1 cellular context compared by ENCODE assay signal in the genomic region with DNA sequence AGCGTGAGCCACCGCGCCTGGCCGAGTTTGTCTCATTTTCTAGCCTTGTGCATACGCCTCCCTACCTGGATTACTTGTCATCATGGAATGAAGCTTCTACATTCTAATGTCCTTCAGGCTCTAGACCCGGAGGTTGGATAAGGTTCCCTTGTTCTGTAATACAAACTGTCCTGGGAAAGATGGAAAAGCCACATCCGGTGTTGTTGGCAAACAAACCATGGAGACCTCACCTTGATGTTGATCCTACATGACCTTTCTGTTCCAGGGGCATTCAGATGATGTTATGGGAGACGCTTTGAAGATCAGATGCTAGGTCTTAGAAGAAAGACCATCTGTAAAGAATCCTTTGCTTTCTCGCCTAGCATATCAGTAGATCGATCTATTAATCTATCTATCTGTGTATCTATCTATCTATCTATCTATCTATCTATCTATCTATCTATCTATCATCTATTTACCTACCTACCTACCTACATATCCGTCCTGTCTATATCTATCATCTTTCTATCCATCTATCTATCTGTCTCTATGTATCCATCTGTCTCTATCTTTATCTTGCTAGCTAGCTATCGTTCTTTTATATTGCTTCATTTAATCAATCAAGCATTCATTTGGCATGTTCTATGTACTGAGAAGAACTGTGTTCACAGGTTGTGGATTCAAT.
TF ChIP-seq lines count a peak whose summit lies in the region.

No MANE protein-coding gene starts in this region.

TF ChIP-seq in HepG2, 621 proteins besides CTCF, POLR2A, EP300 and RAD21 (continued from another document):
- TF ChIP-seq ZHX1 (CRISPR knock-in tag; IDR thresholded peaks at IDR 0.05; ENCODE audit: low read depth) (no peak), ZNF615 (CRISPR knock-in tag; IDR thresholded peaks at IDR 0.05; ENCODE audit: borderline replicate concordance) (no peak), PATZ1 (CRISPR knock-in tag; IDR thresholded peaks at IDR 0.05) (no peak), ZBTB34 (CRISPR knock-in tag; IDR thresholded peaks at IDR 0.05) (no peak), FOXP4 (CRISPR knock-in tag; IDR thresholded peaks at IDR 0.05) (peak; percentile 51), TBX3 (IDR thresholded peaks at IDR 0.05; ENCODE audit: borderline replicate concordance) (peak; percentile 53; the same call in 1 of the 2 replicates), ZNF644 (CRISPR knock-in tag; IDR thresholded peaks at IDR 0.05; ENCODE audit: low read depth) (0 out of 2 replicates have a peak, but pooled peaks have one; percentile 13), CCAR2 (optimal IDR thresholded peaks at IDR 0.05; ENCODE audit: low read depth, low read length) (no peak), EEA1 (CRISPR knock-in tag; IDR thresholded peaks at IDR 0.05; ENCODE audit: borderline replicate concordance) (no peak), FOXA3 (CRISPR knock-in tag; IDR thresholded peaks at IDR 0.05) (peak; percentile 85), BCL6 (CRISPR knock-in tag; IDR thresholded peaks at IDR 0.05) (peak; percentile 60; the same call in 1 of the 2 replicates), SETDB1 (CRISPR knock-in tag; IDR thresholded peaks at IDR 0.05; ENCODE audit: borderline replicate concordance) (no peak), GABPA (IDR thresholded peaks at IDR 0.05; ENCODE audit: low read depth, low read length) (no peak), GABPA (CRISPR knock-in tag; IDR thresholded peaks at IDR 0.05; ENCODE audit: low read depth) (peak; percentile 62), FOXA1 (IDR thresholded peaks at IDR 0.05) (no peak), FOXA1 (CRISPR knock-in tag; IDR thresholded peaks at IDR 0.05) (peak; percentile 62), PAXIP1 (CRISPR knock-in tag; conservative IDR thresholded peaks at IDR 0.05) (peak; percentile 49), ZNF678 (CRISPR knock-in tag; IDR thresholded peaks at IDR 0.05) (no peak), ATF7-NPFF (CRISPR knock-in tag; IDR thresholded peaks at IDR 0.05; ENCODE audit: low read depth) (no peak), AGO2 (optimal IDR thresholded peaks at IDR 0.05; ENCODE audit: low read depth, low read length) (no peak), SMARCE1 (IDR thresholded peaks at IDR 0.05; ENCODE audit: borderline replicate concordance) (no peak), JUND (CRISPR knock-in tag; IDR thresholded peaks at IDR 0.05) (no peak), RXRA (CRISPR knock-in tag; IDR thresholded peaks at IDR 0.05) (peak; percentile 25; the same call in 1 of the 2 replicates), ZMYM4 (CRISPR knock-in tag; IDR thresholded peaks at IDR 0.05) (0 out of 2 replicates have a peak, but pooled peaks have one; percentile 16), SNAPC2 (CRISPR knock-in tag; IDR thresholded peaks at IDR 0.05) (no peak)
- TF ChIP-seq, protein P1, sequence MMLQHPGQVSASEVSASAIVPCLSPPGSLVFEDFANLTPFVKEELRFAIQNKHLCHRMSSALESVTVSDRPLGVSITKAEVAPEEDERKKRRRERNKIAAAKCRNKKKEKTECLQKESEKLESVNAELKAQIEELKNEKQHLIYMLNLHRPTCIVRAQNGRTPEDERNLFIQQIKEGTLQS (CRISPR knock-in tag; IDR thresholded peaks at IDR 0.05) = no peak
- TF ChIP-seq, protein P2, sequence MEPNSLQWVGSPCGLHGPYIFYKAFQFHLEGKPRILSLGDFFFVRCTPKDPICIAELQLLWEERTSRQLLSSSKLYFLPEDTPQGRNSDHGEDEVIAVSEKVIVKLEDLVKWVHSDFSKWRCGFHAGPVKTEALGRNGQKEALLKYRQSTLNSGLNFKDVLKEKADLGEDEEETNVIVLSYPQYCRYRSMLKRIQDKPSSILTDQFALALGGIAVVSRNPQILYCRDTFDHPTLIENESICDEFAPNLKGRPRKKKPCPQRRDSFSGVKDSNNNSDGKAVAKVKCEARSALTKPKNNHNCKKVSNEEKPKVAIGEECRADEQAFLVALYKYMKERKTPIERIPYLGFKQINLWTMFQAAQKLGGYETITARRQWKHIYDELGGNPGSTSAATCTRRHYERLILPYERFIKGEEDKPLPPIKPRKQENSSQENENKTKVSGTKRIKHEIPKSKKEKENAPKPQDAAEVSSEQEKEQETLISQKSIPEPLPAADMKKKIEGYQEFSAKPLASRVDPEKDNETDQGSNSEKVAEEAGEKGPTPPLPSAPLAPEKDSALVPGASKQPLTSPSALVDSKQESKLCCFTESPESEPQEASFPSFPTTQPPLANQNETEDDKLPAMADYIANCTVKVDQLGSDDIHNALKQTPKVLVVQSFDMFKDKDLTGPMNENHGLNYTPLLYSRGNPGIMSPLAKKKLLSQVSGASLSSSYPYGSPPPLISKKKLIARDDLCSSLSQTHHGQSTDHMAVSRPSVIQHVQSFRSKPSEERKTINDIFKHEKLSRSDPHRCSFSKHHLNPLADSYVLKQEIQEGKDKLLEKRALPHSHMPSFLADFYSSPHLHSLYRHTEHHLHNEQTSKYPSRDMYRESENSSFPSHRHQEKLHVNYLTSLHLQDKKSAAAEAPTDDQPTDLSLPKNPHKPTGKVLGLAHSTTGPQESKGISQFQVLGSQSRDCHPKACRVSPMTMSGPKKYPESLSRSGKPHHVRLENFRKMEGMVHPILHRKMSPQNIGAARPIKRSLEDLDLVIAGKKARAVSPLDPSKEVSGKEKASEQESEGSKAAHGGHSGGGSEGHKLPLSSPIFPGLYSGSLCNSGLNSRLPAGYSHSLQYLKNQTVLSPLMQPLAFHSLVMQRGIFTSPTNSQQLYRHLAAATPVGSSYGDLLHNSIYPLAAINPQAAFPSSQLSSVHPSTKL (CRISPR knock-in tag; IDR thresholded peaks at IDR 0.05) = peak; percentile 91
- TF ChIP-seq, protein P3, sequence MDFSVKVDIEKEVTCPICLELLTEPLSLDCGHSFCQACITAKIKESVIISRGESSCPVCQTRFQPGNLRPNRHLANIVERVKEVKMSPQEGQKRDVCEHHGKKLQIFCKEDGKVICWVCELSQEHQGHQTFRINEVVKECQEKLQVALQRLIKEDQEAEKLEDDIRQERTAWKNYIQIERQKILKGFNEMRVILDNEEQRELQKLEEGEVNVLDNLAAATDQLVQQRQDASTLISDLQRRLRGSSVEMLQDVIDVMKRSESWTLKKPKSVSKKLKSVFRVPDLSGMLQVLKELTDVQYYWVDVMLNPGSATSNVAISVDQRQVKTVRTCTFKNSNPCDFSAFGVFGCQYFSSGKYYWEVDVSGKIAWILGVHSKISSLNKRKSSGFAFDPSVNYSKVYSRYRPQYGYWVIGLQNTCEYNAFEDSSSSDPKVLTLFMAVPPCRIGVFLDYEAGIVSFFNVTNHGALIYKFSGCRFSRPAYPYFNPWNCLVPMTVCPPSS (IDR thresholded peaks at IDR 0.05) = no peak
- TF ChIP-seq, protein P4, sequence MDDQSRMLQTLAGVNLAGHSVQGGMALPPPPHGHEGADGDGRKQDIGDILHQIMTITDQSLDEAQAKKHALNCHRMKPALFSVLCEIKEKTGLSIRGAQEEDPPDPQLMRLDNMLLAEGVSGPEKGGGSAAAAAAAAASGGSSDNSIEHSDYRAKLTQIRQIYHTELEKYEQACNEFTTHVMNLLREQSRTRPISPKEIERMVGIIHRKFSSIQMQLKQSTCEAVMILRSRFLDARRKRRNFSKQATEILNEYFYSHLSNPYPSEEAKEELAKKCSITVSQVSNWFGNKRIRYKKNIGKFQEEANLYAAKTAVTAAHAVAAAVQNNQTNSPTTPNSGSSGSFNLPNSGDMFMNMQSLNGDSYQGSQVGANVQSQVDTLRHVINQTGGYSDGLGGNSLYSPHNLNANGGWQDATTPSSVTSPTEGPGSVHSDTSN (CRISPR knock-in tag; IDR thresholded peaks at IDR 0.05; ENCODE audit: borderline replicate concordance) = no peak
